In the genomic region with DNA sequence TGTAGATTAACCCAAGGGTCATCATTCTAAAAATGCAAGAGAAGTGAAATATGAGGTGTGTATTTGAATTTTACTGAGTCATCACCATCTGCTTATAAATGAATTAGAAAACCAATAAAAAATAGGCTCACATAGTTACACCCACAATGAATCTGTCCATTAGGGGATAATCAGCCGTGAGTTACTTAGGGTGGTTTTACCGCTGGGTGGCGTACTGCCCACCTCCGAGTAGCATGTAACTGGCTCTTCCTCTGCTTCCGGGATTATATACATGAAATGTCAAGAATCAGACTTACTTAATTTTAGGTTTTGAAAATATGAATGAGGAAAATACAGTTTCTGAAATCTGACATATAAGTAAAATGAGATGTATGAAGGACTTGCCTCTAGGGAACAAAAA, we compare ENCODE assay signal across 13 cellular contexts.
DNase-seq lines count a peak whose midpoint lies in the region; ATAC-seq and TF ChIP-seq lines count a peak whose summit lies in the region.
"Had no signal": no experiment of that assay in that cellular context is flagged by ENCODE, and none has a peak within 500 bp of the region (broad histone marks: within the 10 kb centered on the region; RNA-seq: fewer than 3 reads in every experiment).

No MANE protein-coding gene starts in this region.

- peak; percentile 54 for DNase-seq in SK-MEL-5 (ENCODE audit: low read depth, low spot score)
- no peak for DNase-seq in activated CD4-positive, alpha-beta T cell treated with anti-CD3 and anti-CD28 coated beads, Interleukin-2, amount 50 U/mL, for 48 hours
- DNase-seq in activated CD4-positive, alpha-beta T cell treated with anti-CD3 and anti-CD28 coated beads, Interleukin-2, amount 50 U/mL, for 1 hour, result no peak
- DNase-seq: activated T-cell treated with anti-CD3 and anti-CD28 coated beads, Interleukin-2, amount 50 U/mL, for 48 hours; COR-L47; GOT3; NCI-H1436 treated with DMSO at 0.1 percent for 48 hours; NCI-H748 treated with DMSO at 0.1 percent for 48 hours had no signal

- H3K9ac ChIP-seq in liver (ENCODE audit: low read depth in 1 of 2, low read length in 2 of 2), result no peak overlapping the region

- H3K36me3 ChIP-seq in liver (ENCODE audit: control insufficient read depth in 4 of 4, insufficient read depth in 3 of 4, low read depth in 1 of 4, low read length in 3 of 4), result no peaks in the 10 kb centered on the region
- H3K36me3 ChIP-seq: SJSA1 had no signal

- ATAC-seq in HG02759 (IDR thresholded peaks at IDR 0.05; ENCODE audit: unreplicated experiment) (peak; percentile 53), HG03139 (IDR thresholded peaks at IDR 0.05; ENCODE audit: unreplicated experiment) (no peak)

- in situ Hi-C loops in SK-MEL-5 (cut with HindIII; ENCODE audit: low pct_unique_long_range_greater_than_20kb, low sequenced_read_pairs), result no loop called here

- TF ChIP-seq CTCF in GM12872 (IDR thresholded peaks at IDR 0.05; ENCODE audit: insufficient read depth, low read depth, low read length) (peak; percentile 33; the same call in 2 of the 3 replicates), liver (IDR thresholded peaks at IDR 0.05; ENCODE audit: low read depth, low read length, missing input control) (peak; percentile 15)

- no peaks in the 10 kb centered on the region for H3K27me3 ChIP-seq in liver (ENCODE audit: control insufficient read depth in 4 of 4, insufficient read depth in 4 of 4, low read length in 3 of 4)
- H3K27me3 ChIP-seq: SJSA1 had no signal

- no peaks in the 10 kb centered on the region for H3K4me1 ChIP-seq in liver (ENCODE audit: control insufficient read depth in 4 of 4, insufficient read depth in 4 of 4, low read length in 3 of 4)
- H3K4me1 ChIP-seq: SJSA1 had no signal

- no peaks in the 10 kb centered on the region for H3K9me3 ChIP-seq in liver (ENCODE audit: control insufficient read depth in 4 of 4, low read length in 3 of 4)
- H3K9me3 ChIP-seq: SJSA1 had no signal

- no peak overlapping the region for H3K27ac ChIP-seq in liver (ENCODE audit: low read depth in 1 of 2, low read length in 2 of 2)
- H3K27ac ChIP-seq: SJSA1 had no signal

- no peak overlapping the region for H3K4me3 ChIP-seq in liver (ENCODE audit: low read depth in 1 of 3, low read length in 3 of 3)
- H3K4me3 ChIP-seq: SJSA1 had no signal

- WGBS in liver, result 49% methylated on average over 5 of the region's 5 CpGs

- TF ChIP-seq RAD21 in liver (IDR thresholded peaks at IDR 0.05), result peak; percentile 39 to 40

TF ChIP-seq in liver, 16 proteins besides CTCF, POLR2A, EP300 and RAD21:
- no peak for TF ChIP-seq TAF1 (conservative IDR thresholded peaks at IDR 0.05)
- TF ChIP-seq FOXA1 (IDR thresholded peaks at IDR 0.05), result no peak
- TF ChIP-seq, protein P1, sequence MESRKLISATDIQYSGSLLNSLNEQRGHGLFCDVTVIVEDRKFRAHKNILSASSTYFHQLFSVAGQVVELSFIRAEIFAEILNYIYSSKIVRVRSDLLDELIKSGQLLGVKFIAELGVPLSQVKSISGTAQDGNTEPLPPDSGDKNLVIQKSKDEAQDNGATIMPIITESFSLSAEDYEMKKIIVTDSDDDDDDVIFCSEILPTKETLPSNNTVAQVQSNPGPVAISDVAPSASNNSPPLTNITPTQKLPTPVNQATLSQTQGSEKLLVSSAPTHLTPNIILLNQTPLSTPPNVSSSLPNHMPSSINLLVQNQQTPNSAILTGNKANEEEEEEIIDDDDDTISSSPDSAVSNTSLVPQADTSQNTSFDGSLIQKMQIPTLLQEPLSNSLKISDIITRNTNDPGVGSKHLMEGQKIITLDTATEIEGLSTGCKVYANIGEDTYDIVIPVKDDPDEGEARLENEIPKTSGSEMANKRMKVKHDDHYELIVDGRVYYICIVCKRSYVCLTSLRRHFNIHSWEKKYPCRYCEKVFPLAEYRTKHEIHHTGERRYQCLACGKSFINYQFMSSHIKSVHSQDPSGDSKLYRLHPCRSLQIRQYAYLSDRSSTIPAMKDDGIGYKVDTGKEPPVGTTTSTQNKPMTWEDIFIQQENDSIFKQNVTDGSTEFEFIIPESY (IDR thresholded peaks at IDR 0.05), result no peak
- no peak for TF ChIP-seq HNF4A (conservative IDR thresholded peaks at IDR 0.05)
- no peak for TF ChIP-seq NR2F2 (IDR thresholded peaks at IDR 0.05)
- TF ChIP-seq, protein P2, sequence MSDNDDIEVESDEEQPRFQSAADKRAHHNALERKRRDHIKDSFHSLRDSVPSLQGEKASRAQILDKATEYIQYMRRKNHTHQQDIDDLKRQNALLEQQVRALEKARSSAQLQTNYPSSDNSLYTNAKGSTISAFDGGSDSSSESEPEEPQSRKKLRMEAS (IDR thresholded peaks at IDR 0.05), result no peak
- no peak for TF ChIP-seq FOXA2 (IDR thresholded peaks at IDR 0.05)
- TF ChIP-seq, protein P3, sequence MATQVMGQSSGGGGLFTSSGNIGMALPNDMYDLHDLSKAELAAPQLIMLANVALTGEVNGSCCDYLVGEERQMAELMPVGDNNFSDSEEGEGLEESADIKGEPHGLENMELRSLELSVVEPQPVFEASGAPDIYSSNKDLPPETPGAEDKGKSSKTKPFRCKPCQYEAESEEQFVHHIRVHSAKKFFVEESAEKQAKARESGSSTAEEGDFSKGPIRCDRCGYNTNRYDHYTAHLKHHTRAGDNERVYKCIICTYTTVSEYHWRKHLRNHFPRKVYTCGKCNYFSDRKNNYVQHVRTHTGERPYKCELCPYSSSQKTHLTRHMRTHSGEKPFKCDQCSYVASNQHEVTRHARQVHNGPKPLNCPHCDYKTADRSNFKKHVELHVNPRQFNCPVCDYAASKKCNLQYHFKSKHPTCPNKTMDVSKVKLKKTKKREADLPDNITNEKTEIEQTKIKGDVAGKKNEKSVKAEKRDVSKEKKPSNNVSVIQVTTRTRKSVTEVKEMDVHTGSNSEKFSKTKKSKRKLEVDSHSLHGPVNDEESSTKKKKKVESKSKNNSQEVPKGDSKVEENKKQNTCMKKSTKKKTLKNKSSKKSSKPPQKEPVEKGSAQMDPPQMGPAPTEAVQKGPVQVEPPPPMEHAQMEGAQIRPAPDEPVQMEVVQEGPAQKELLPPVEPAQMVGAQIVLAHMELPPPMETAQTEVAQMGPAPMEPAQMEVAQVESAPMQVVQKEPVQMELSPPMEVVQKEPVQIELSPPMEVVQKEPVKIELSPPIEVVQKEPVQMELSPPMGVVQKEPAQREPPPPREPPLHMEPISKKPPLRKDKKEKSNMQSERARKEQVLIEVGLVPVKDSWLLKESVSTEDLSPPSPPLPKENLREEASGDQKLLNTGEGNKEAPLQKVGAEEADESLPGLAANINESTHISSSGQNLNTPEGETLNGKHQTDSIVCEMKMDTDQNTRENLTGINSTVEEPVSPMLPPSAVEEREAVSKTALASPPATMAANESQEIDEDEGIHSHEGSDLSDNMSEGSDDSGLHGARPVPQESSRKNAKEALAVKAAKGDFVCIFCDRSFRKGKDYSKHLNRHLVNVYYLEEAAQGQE (IDR thresholded peaks at IDR 0.05), result no peak
- no peak for TF ChIP-seq GABPA (IDR thresholded peaks at IDR 0.05 in 1 of 2, conservative IDR thresholded peaks at IDR 0.05 in 1 of 2)
- TF ChIP-seq, protein P4, sequence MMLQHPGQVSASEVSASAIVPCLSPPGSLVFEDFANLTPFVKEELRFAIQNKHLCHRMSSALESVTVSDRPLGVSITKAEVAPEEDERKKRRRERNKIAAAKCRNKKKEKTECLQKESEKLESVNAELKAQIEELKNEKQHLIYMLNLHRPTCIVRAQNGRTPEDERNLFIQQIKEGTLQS (IDR thresholded peaks at IDR 0.05), result no peak
- TF ChIP-seq HNF4G (IDR thresholded peaks at IDR 0.05), result no peak
TF ChIP-seq in liver: peak in this region for 0.
